11 cellular contexts compared by ENCODE assay signal in the genomic region with DNA sequence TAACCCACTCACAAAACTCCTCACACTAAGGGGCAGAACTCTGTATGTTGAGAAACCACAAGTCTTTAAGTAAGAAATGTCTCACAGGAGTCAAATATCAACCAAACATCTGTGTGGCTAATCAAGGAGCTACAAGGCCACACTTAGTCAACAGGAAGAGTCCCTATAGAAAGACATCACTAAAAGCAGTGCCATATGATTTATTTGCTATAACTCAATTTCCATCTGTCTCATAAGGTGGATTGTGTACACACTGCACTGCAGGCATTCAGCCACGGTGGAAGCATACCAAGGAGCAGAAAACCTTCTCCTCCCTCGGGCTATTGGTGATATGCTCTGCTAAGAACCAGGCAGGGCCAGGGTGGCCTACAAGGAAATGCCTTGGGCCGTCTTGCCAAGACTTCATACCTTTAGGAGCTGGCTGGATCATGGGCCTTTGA.
DNase-seq lines count a peak whose midpoint lies in the region; ATAC-seq and TF ChIP-seq lines count a peak whose summit lies in the region.
"Had no signal": no experiment of that assay in that cellular context is flagged by ENCODE, and none has a peak within 500 bp of the region (broad histone marks: within the 10 kb centered on the region; RNA-seq: fewer than 3 reads in every experiment).

No MANE protein-coding gene starts in this region.

- H3K4me3 Mint-ChIP-seq in progenitor cell of endocrine pancreas (ENCODE audit: low read depth): no peak overlapping the region
- H3K4me3 Mint-ChIP-seq: activated CD4-positive, alpha-beta T cell treated with anti-CD3 and anti-CD28 coated beads for 36 hours had no signal

- peak overlapping the region; percentile 46 for H3K27ac Mint-ChIP-seq in progenitor cell of endocrine pancreas
- H3K27ac Mint-ChIP-seq: activated CD4-positive, alpha-beta T cell treated with anti-CD3 and anti-CD28 coated beads for 36 hours had no signal

- no peaks in the 10 kb centered on the region for H3K27me3 Mint-ChIP-seq in progenitor cell of endocrine pancreas

- H3K36me3 Mint-ChIP-seq in progenitor cell of endocrine pancreas (ENCODE audit: insufficient read depth): no peaks in the 10 kb centered on the region

- H3K9me3 Mint-ChIP-seq in progenitor cell of endocrine pancreas (ENCODE audit: low read depth): no peaks in the 10 kb centered on the region

- intact Hi-C loops in Right ventricle myocardium inferior (cut with DNase I): no loop called here

- peak; percentile 88 for DNase-seq in NCI-H226
- DNase-seq in progenitor cell of endocrine pancreas (ENCODE audit: low spot score, unreplicated experiment): no peak
- no peak for DNase-seq in NCI-H2196 treated with DMSO at 0.1 percent for 48 hours (lab: John Stamatoyannopoulos, UW; ENCODE audit: unreplicated experiment)
- no peak for DNase-seq in Right ventricle myocardium inferior (ENCODE audit: missing footprints)
- DNase-seq: activated CD4-positive, alpha-beta T cell treated with anti-CD3 and anti-CD28 coated beads for 36 hours; EL; occipital lobe had no signal

- peaks cover 27% of the 10 kb centered on the region for H3K4me1 Mint-ChIP-seq in progenitor cell of endocrine pancreas (ENCODE audit: low read depth)
- H3K4me1 Mint-ChIP-seq: activated CD4-positive, alpha-beta T cell treated with anti-CD3 and anti-CD28 coated beads for 36 hours had no signal

- no peak for TF ChIP-seq CTCF in progenitor cell of endocrine pancreas (IDR thresholded peaks at IDR 0.05; ENCODE audit: unreplicated experiment)

- ATAC-seq in GM18519 (IDR thresholded peaks at IDR 0.05; ENCODE audit: low FRiP score, unreplicated experiment) (peak; percentile 50), HG02798 (IDR thresholded peaks at IDR 0.05; ENCODE audit: poor library complexity, unreplicated experiment) (peak; percentile 58), GM21360 (IDR thresholded peaks at IDR 0.05; ENCODE audit: unreplicated experiment) (no peak), Right ventricle myocardium inferior (no peak)
- ATAC-seq: activated CD4-positive, alpha-beta T cell treated with anti-CD3 and anti-CD28 coated beads for 36 hours; Panc1 had no signal

Comparison
In these comparisons a context has a peak if more than half of its experiments do, and no peak if none do; other contexts are left out.
1. ATAC-seq: peak in GM18519 (single experiment) and HG02798 (single experiment); none in GM21360 (single experiment) and Right ventricle myocardium inferior (single experiment).